2 cellular contexts compared by ENCODE assay signal in the genomic region with DNA sequence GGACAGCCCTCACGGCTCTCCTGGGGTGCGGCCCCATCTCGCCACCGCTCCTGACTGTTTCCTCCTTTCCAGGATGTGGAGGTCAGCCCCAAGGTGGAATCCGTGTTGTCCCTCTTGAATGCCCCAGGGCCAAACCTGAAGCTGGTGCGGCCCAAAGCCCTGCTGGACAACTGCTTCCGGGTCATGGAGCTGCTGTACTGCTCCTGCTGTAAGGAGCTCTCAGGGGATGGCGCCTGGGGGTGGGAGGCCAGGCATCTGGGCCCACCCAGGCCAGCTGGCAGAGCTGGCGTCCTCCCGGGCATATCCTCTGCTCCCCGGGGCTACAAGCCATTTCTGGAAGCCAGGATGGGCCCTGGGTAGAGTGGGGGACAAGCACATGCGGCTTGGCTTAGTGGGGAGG.
TF ChIP-seq lines count a peak whose summit lies in the region.

No MANE protein-coding gene starts in this region.

TF ChIP-seq in H1, 55 proteins besides CTCF, POLR2A, EP300 and RAD21:
- TF ChIP-seq POU5F1 (IDR thresholded peaks at IDR 0.05; ENCODE audit: low read depth, low read length), result no peak
- no peak for TF ChIP-seq NRF1 (IDR thresholded peaks at IDR 0.05; ENCODE audit: low read depth, low read length)
- no peak for TF ChIP-seq EZH2 (IDR thresholded peaks at IDR 0.05; ENCODE audit: low read depth, low read length, severe bottlenecking)
- TF ChIP-seq, protein P1, sequence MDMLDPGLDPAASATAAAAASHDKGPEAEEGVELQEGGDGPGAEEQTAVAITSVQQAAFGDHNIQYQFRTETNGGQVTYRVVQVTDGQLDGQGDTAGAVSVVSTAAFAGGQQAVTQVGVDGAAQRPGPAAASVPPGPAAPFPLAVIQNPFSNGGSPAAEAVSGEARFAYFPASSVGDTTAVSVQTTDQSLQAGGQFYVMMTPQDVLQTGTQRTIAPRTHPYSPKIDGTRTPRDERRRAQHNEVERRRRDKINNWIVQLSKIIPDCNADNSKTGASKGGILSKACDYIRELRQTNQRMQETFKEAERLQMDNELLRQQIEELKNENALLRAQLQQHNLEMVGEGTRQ (IDR thresholded peaks at IDR 0.05; ENCODE audit: low read length), result no peak
- no peak for TF ChIP-seq SP4 (IDR thresholded peaks at IDR 0.05; ENCODE audit: low read length)

TF ChIP-seq in GM23338, 12 proteins besides CTCF, POLR2A, EP300 and RAD21:
- no peak for TF ChIP-seq EZH2phosphoT487 (IDR thresholded peaks at IDR 0.05; ENCODE audit: unreplicated experiment)
- TF ChIP-seq, protein P2, sequence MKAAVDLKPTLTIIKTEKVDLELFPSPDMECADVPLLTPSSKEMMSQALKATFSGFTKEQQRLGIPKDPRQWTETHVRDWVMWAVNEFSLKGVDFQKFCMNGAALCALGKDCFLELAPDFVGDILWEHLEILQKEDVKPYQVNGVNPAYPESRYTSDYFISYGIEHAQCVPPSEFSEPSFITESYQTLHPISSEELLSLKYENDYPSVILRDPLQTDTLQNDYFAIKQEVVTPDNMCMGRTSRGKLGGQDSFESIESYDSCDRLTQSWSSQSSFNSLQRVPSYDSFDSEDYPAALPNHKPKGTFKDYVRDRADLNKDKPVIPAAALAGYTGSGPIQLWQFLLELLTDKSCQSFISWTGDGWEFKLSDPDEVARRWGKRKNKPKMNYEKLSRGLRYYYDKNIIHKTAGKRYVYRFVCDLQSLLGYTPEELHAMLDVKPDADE (IDR thresholded peaks at IDR 0.05), result no peak
- TF ChIP-seq, protein P3, sequence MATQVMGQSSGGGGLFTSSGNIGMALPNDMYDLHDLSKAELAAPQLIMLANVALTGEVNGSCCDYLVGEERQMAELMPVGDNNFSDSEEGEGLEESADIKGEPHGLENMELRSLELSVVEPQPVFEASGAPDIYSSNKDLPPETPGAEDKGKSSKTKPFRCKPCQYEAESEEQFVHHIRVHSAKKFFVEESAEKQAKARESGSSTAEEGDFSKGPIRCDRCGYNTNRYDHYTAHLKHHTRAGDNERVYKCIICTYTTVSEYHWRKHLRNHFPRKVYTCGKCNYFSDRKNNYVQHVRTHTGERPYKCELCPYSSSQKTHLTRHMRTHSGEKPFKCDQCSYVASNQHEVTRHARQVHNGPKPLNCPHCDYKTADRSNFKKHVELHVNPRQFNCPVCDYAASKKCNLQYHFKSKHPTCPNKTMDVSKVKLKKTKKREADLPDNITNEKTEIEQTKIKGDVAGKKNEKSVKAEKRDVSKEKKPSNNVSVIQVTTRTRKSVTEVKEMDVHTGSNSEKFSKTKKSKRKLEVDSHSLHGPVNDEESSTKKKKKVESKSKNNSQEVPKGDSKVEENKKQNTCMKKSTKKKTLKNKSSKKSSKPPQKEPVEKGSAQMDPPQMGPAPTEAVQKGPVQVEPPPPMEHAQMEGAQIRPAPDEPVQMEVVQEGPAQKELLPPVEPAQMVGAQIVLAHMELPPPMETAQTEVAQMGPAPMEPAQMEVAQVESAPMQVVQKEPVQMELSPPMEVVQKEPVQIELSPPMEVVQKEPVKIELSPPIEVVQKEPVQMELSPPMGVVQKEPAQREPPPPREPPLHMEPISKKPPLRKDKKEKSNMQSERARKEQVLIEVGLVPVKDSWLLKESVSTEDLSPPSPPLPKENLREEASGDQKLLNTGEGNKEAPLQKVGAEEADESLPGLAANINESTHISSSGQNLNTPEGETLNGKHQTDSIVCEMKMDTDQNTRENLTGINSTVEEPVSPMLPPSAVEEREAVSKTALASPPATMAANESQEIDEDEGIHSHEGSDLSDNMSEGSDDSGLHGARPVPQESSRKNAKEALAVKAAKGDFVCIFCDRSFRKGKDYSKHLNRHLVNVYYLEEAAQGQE (IDR thresholded peaks at IDR 0.05; ENCODE audit: unreplicated experiment), result no peak
- no peak for TF ChIP-seq ZNF114 (CRISPR knock-in tag; IDR thresholded peaks at IDR 0.05)
- TF ChIP-seq, protein P4, sequence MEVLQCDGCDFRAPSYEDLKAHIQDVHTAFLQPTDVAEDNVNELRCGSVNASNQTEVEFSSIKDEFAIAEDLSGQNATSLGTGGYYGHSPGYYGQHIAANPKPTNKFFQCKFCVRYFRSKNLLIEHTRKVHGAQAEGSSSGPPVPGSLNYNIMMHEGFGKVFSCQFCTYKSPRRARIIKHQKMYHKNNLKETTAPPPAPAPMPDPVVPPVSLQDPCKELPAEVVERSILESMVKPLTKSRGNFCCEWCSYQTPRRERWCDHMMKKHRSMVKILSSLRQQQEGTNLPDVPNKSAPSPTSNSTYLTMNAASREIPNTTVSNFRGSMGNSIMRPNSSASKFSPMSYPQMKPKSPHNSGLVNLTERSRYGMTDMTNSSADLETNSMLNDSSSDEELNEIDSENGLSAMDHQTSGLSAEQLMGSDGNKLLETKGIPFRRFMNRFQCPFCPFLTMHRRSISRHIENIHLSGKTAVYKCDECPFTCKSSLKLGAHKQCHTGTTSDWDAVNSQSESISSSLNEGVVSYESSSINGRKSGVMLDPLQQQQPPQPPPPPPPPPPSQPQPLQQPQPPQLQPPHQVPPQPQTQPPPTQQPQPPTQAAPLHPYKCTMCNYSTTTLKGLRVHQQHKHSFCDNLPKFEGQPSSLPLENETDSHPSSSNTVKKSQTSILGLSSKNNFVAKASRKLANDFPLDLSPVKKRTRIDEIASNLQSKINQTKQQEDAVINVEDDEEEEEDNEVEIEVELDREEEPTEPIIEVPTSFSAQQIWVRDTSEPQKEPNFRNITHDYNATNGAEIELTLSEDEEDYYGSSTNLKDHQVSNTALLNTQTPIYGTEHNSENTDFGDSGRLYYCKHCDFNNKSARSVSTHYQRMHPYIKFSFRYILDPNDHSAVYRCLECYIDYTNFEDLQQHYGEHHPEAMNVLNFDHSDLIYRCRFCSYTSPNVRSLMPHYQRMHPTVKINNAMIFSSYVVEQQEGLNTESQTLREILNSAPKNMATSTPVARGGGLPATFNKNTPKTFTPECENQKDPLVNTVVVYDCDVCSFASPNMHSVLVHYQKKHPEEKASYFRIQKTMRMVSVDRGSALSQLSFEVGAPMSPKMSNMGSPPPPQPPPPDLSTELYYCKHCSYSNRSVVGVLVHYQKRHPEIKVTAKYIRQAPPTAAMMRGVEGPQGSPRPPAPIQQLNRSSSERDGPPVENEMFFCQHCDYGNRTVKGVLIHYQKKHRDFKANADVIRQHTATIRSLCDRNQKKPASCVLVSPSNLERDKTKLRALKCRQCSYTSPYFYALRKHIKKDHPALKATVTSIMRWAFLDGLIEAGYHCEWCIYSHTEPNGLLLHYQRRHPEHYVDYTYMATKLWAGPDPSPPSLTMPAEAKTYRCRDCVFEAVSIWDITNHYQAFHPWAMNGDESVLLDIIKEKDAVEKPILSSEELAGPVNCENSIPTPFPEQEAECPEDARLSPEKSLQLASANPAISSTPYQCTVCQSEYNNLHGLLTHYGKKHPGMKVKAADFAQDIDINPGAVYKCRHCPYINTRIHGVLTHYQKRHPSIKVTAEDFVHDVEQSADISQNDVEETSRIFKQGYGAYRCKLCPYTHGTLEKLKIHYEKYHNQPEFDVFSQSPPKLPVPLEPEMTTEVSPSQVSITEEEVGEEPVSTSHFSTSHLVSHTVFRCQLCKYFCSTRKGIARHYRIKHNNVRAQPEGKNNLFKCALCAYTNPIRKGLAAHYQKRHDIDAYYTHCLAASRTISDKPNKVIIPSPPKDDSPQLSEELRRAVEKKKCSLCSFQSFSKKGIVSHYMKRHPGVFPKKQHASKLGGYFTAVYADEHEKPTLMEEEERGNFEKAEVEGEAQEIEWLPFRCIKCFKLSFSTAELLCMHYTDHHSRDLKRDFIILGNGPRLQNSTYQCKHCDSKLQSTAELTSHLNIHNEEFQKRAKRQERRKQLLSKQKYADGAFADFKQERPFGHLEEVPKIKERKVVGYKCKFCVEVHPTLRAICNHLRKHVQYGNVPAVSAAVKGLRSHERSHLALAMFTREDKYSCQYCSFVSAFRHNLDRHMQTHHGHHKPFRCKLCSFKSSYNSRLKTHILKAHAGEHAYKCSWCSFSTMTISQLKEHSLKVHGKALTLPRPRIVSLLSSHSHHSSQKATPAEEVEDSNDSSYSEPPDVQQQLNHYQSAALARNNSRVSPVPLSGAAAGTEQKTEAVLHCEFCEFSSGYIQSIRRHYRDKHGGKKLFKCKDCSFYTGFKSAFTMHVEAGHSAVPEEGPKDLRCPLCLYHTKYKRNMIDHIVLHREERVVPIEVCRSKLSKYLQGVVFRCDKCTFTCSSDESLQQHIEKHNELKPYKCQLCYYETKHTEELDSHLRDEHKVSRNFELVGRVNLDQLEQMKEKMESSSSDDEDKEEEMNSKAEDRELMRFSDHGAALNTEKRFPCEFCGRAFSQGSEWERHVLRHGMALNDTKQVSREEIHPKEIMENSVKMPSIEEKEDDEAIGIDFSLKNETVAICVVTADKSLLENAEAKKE (CRISPR knock-in tag; IDR thresholded peaks at IDR 0.05), result no peak
- no peak for TF ChIP-seq JUNB (IDR thresholded peaks at IDR 0.05; ENCODE audit: unreplicated experiment)
- no peak for TF ChIP-seq STAT1 (IDR thresholded peaks at IDR 0.05; ENCODE audit: unreplicated experiment)
TF ChIP-seq in GM23338: peak in this region for 0.
